In genomic region chr15:70526221-70526973, GRCh38 we compare ENCODE assay signal across 9 cellular contexts.
DNase-seq lines count a peak whose midpoint lies in the region; ATAC-seq and TF ChIP-seq lines count a peak whose summit lies in the region.
"Had no signal": no experiment of that assay in that cellular context is flagged by ENCODE, and none has a peak within 500 bp of the region (broad histone marks: within the 10 kb centered on the region; RNA-seq: fewer than 3 reads in every experiment).

No MANE protein-coding gene starts in this region.

- TF ChIP-seq CTCF in left ventricle myocardium inferior (IDR thresholded peaks at IDR 0.05; ENCODE audit: borderline replicate concordance) (no peak), breast epithelium (IDR thresholded peaks at IDR 0.05) (no peak)

- H3K27ac ChIP-seq in left ventricle myocardium inferior (replicated peaks) (no peak overlapping the region), breast epithelium (peak overlapping the region in 1 of 2 donors; percentile 21)
- H3K27ac ChIP-seq: parathyroid adenoma had no signal

- no peak for TF ChIP-seq POLR2A in breast epithelium (IDR thresholded peaks at IDR 0.05)

- DNase-seq in left ventricle myocardium inferior (no peak), cardiac septum (ENCODE audit: low spot score) (no peak), NCI-H345 treated with DMSO at 0.1 percent for 48 hours (lab: John Stamatoyannopoulos, UW; ENCODE audit: unreplicated experiment) (peak; percentile 89), breast epithelium (ENCODE audit: low spot score in 2 of 2) (peak; percentile 76), retina (peak; percentile 69), Right ventricle myocardium superior (no peak)

- H3K4me1 ChIP-seq in left ventricle myocardium inferior (no peaks in the 10 kb centered on the region), breast epithelium (no peaks in the 10 kb centered on the region)
- H3K4me1 ChIP-seq: parathyroid adenoma had no signal

- intact Hi-C loops in left ventricle myocardium inferior (cut with micrococcal nuclease) (no loop called here), cardiac septum (cut with DNase I) (no loop called here), breast epithelium (cut with DNase I; ENCODE audit: low total_unique reads) (no loop called here), Right ventricle myocardium superior (cut with DNase I) (no loop called here)

- ATAC-seq in HG02981 (IDR thresholded peaks at IDR 0.05; ENCODE audit: unreplicated experiment) (no peak), Right ventricle myocardium superior (ENCODE audit: poor library complexity) (no peak), GM18519 (IDR thresholded peaks at IDR 0.05; ENCODE audit: low FRiP score, unreplicated experiment) (no peak)

- H3K27me3 ChIP-seq in left ventricle myocardium inferior (ENCODE audit: low read depth) (peaks cover 17% of the 10 kb centered on the region), breast epithelium (no peaks in the 10 kb centered on the region)

- H3K9me3 ChIP-seq in left ventricle myocardium inferior (replicated peaks) (no peaks in the 10 kb centered on the region), breast epithelium (no peaks in the 10 kb centered on the region)

- H3K36me3 ChIP-seq in left ventricle myocardium inferior (no peaks in the 10 kb centered on the region), breast epithelium (no peaks in the 10 kb centered on the region)

- H3K4me3 ChIP-seq in left ventricle myocardium inferior (peak overlapping the region; percentile 9), breast epithelium (peak overlapping the region in 2 of 3 donors; percentile 36 to 58)

Comparison
In these comparisons a context has a peak if more than half of its experiments do, and no peak if none do; other contexts are left out.
1. DNase-seq: peak in NCI-H345 treated with DMSO at 0.1 percent for 48 hours (single experiment), breast epithelium (2 of 2) and retina (single experiment); none in left ventricle myocardium inferior (single experiment), cardiac septum (single experiment) and Right ventricle myocardium superior (single experiment).